8 cellular contexts compared by ENCODE assay signal in the genomic region with DNA sequence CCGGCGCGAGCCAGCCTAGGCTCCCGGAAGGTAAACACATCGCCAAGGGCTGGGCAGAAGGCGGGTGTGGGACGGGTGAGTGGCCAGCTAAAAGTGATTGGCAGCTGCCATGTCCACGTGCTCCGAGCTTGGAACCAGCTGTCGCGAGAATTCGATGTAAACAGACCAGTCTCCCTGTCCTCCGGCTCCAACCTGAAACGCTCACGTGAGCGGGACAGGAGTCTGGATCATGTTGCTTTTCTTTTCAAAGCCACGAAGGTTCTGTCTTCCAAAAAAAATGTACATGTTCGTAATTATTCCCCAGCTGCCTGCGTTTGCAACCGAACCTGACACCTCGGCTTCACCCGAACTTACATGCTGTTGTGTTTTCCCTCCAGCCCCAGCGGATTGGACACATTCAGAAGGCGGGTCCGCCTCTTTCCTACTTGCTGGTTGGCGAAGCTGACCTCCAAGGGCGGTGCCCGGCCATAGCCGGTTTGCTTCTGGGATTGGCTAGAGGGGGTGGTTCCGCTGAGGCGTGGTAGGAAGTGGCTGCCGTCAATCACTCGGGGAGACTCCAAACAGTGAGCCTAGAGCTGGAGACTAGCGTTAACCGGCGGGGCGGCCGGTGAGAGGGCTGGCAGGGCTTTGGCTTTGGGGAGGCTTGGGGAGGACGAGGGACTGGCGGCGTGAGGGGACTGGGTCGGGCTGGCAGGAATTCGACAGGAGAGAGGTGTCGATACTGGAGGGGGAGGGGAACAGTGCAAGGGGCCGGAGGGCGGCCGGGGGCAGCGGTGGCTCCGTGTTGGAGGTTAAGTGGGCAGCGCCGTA. TPM values are rescaled to one million over a fixed set of nuclear protein-coding genes. Genes with fewer than 3 reads are reported as not detected.
DNase-seq lines count a peak whose midpoint lies in the region; ATAC-seq, FAIRE-seq and TF ChIP-seq lines count a peak whose summit lies in the region.

Gene BCAS3 (plus strand): TSS at position 544 of the 810 bp plus-strand sequence.

- H3K9ac ChIP-seq in BLaER1 treated with 17β-estradiol and CSF1 and Interleukin-3, amounts not matched to agents 10 nM and 100 nM, result peak within 1 kb of the TSS; percentile 76 to 91 (median 86)
- H3K9ac ChIP-seq in HepG2 (ENCODE audit: insufficient read depth, low read depth, low read length), result peak within 1 kb of the TSS; percentile 74

- peak; percentile 21; the same call in 1 of the 2 replicates for TF ChIP-seq CTCF in HepG2 (CRISPR knock-in tag; IDR thresholded peaks at IDR 0.05)

- POLR2A ChIA-PET in HepG2 (lab: Yijun Ruan, JAX), result interaction anchor here (0.5 to 2.0 kb wide), 21 partner anchors 9 to 722 kb away, joined by 3 to 21 read pairs (median 3); partner anchors contain the start of genes APPBP2, HEATR6, PPM1D and RNFT1

- TF ChIP-seq RAD21 in HepG2 (CRISPR knock-in tag; IDR thresholded peaks at IDR 0.05), result no peak

- TF ChIP-seq POLR2A in HepG2 (IDR thresholded peaks at IDR 0.05; ENCODE audit: insufficient read depth in 1 of 2, low read depth in 2 of 2, low read length in 2 of 2), result peak; percentile 87 to 94

- under 1% methylated on average over 42 of the region's 51 CpGs for WGBS in HepG2 (ENCODE audit: low lambda C conversion rate)

- peaks cover 0 to 12% (median 5%) of the 10 kb centered on the region in 11 experiments; a peak in 8 of 22 replicates for H3K9me3 ChIP-seq in BLaER1 treated with 17β-estradiol and CSF1 and Interleukin-3, amounts not matched to agents 10 nM and 100 nM (replicated peaks in 1 of 11)
- H3K9me3 ChIP-seq in HepG2 (ENCODE audit: low read length), result no peaks in the 10 kb centered on the region

- H3K27ac ChIP-seq in BLaER1 treated with 17β-estradiol and CSF1 and Interleukin-3, amounts not matched to agents 10 nM and 100 nM, result peak within 1 kb of the TSS; percentile 36 to 78 (median 71)
- H3K27ac ChIP-seq in HepG2 (ENCODE audit: extremely low read length, insufficient read depth, low read length), result peak within 1 kb of the TSS; percentile 56

- peak; percentile 99 for DNase-seq in NCI-H748 (lab: John Stamatoyannopoulos, UW; ENCODE audit: unreplicated experiment)
- DNase-seq in activated CD4-positive, alpha-beta T cell treated with anti-CD3 and anti-CD28 coated beads, Interleukin-2, amount 50 U/mL, for 1 hour, result peak; percentile 94
- peak; percentile 99 for DNase-seq in dermis microvascular lymphatic vessel endothelial cell (ENCODE audit: low read depth in 2 of 2)
- DNase-seq in HepG2 (ENCODE audit: low spot score), result peak; percentile 100
- peak; percentile 94 for DNase-seq in stimulated activated CD4-positive, alpha-beta T cell treated with anti-CD3 and anti-CD28 coated beads, Interleukin-4, amount 100 ng/mL, for 1 hour

- peak within 1 kb of the TSS; percentile 64 to 83 (median 78) for H3K4me3 ChIP-seq in BLaER1 treated with 17β-estradiol and CSF1 and Interleukin-3, amounts not matched to agents 10 nM and 100 nM
- H3K4me3 ChIP-seq in HepG2 (replicated peaks in 1 of 3; ENCODE audit: insufficient read depth in 1 of 3, low read depth in 2 of 3, low read length in 3 of 3), result peak within 1 kb of the TSS; percentile 68 to 77 (median 75)

- peak within 1 kb of the TSS; percentile 85 to 98 (median 94) for H3K4me2 ChIP-seq in BLaER1 treated with 17β-estradiol and CSF1 and Interleukin-3, amounts not matched to agents 10 nM and 100 nM
- peak within 1 kb of the TSS; percentile 99 for H3K4me2 ChIP-seq in HepG2 (ENCODE audit: low read depth, low read length)

- peaks cover 14 to 18% (median 15%) of the 10 kb centered on the region in 10 experiments for H3K4me1 ChIP-seq in BLaER1 treated with 17β-estradiol and CSF1 and Interleukin-3, amounts not matched to agents 10 nM and 100 nM
- peaks cover 7% of the 10 kb centered on the region for H3K4me1 ChIP-seq in HepG2 (ENCODE audit: insufficient read depth, low read length)

- CTCF ChIA-PET in HepG2 (lab: Yijun Ruan, JAX; ENCODE audit: low intra/inter-chr PET ratio, low total read pairs), result no interaction called here

- intact Hi-C loops in HepG2 (cut with micrococcal nuclease; ENCODE audit: unreplicated experiment), result loop anchor here (2.0 kb wide), 1 partner anchor 77 kb away; the partner anchor contains the start of gene PPM1D

- in situ Hi-C loops in HepG2 (cut with HindIII; ENCODE audit: extremely low pct_ligation_motif_present, low pct_unique_long_range_greater_than_20kb), result no loop called here

- 0 out of 4 replicates have a peak, but pooled peaks of 1 of the 2 experiments have one; percentile 44 for TF ChIP-seq EP300 in HepG2 (IDR thresholded peaks at IDR 0.05; ENCODE audit: low read depth in 2 of 2, low read length in 2 of 2)
- peak; percentile 32; the same call in 1 of the 2 replicates for TF ChIP-seq EP300 in HepG2 (CRISPR knock-in tag; IDR thresholded peaks at IDR 0.05; ENCODE audit: borderline replicate concordance)

- ATAC-seq in GM19351 (IDR thresholded peaks at IDR 0.05; ENCODE audit: unreplicated experiment) (peak; percentile 96), HG03521 (IDR thresholded peaks at IDR 0.05; ENCODE audit: unreplicated experiment) (peak; percentile 95), HepG2 (peak; percentile 98)

- H2AFZ ChIP-seq in HepG2 (ENCODE audit: low read length), result peak within 1 kb of the TSS; percentile 99

- peaks cover 0 to 8% (median 0%) of the 10 kb centered on the region in 11 experiments; a peak in 3 of 22 replicates for H3K36me3 ChIP-seq in BLaER1 treated with 17β-estradiol and CSF1 and Interleukin-3, amounts not matched to agents 10 nM and 100 nM
- no peaks in the 10 kb centered on the region for H3K36me3 ChIP-seq in HepG2 (replicated peaks in 1 of 2; ENCODE audit: control insufficient read depth in 1 of 2, insufficient read depth in 2 of 2, low read length in 2 of 2)

- no peaks in the 10 kb centered on the region for H3K27me3 ChIP-seq in BLaER1 treated with 17β-estradiol and CSF1 and Interleukin-3, amounts not matched to agents 10 nM and 100 nM
- H3K27me3 ChIP-seq in HepG2 (ENCODE audit: control insufficient read depth in 1 of 2, insufficient read depth in 2 of 2, low read length in 2 of 2), result no peaks in the 10 kb centered on the region; a peak in 1 of 5 replicates

- H3K79me2 ChIP-seq in HepG2 (ENCODE audit: insufficient read depth, low read length), result no peaks in the 10 kb centered on the region

- no peaks in the 10 kb centered on the region for H4K20me1 ChIP-seq in BLaER1 treated with 17β-estradiol and CSF1 and Interleukin-3, amounts not matched to agents 10 nM and 100 nM
- H4K20me1 ChIP-seq in HepG2 (ENCODE audit: insufficient read depth, low read length), result no peaks in the 10 kb centered on the region

- peak; percentile 98 for FAIRE-seq in HepG2 (lab: Jason Lieb, UNC)

- BruUV-seq in HepG2 (replicated peaks; lab: Mats Ljungman, UMichigan), result no TSS peak

TF ChIP-seq in HepG2, 621 proteins besides CTCF, POLR2A, EP300 and RAD21 (continues in another document):
- TF ChIP-seq TBX2 (CRISPR knock-in tag; IDR thresholded peaks at IDR 0.05; ENCODE audit: borderline replicate concordance), result peak; percentile 87
- TF ChIP-seq CREM (IDR thresholded peaks at IDR 0.05), result peak; percentile 79
- no peak for TF ChIP-seq CREM (CRISPR knock-in tag; IDR thresholded peaks at IDR 0.05)
- TF ChIP-seq ZNF891 (CRISPR knock-in tag; IDR thresholded peaks at IDR 0.05), result peak; percentile 85; the same call in 1 of the 2 replicates
- TF ChIP-seq ZFP91 (CRISPR knock-in tag; IDR thresholded peaks at IDR 0.05; ENCODE audit: borderline replicate concordance), result peak; percentile 76; the same call in 1 of the 2 replicates

RNA-seq across cellular contexts. Expression of gene BCAS3, which starts in this region (rescaled TPM):
- total RNA-seq in dermis microvascular lymphatic vessel endothelial cell (11.3 and 20.4 TPM in 2 replicates), HepG2 (2016; rRNA removed; fragmentation: Illumina TruSeq; extraction: Trizol) (10.7 and 15.8 TPM in 2 replicates)
- total RNA-seq in HepG2 (2016; cell fraction: cytosol; rRNA removed; fragmentation: Illumina TruSeq; extraction: Trizol; ENCODE audit: low read depth), result 11.9 and 13.0 TPM in 2 replicates
- total RNA-seq in HepG2 (2016; cell fraction: insoluble cytoplasmic fraction; rRNA removed; fragmentation: Illumina TruSeq; extraction: Trizol), result 11.0 and 12.0 TPM in 2 replicates
- total RNA-seq in HepG2 (2016; cell fraction: membrane; rRNA removed; fragmentation: Illumina TruSeq; extraction: Trizol), result 7.1 and 7.7 TPM in 2 replicates
- 25.1 and 30.0 TPM in 2 replicates for total RNA-seq in HepG2 (2016; cell fraction: nucleus; rRNA removed; fragmentation: Illumina TruSeq; extraction: Trizol)
- polyA plus RNA-seq in HepG2 (2011; rRNA removed), result 11.2 and 11.4 TPM in 2 replicates
- 9.4 and 12.9 TPM in 2 replicates for polyA plus RNA-seq in HepG2 (2011; cell fraction: cytosol; rRNA removed)
- polyA plus RNA-seq in HepG2 (2011; cell fraction: nucleus; rRNA removed), result 12.5 and 13.3 TPM in 2 replicates
- polyA plus RNA-seq in HepG2 (2012), result 11.9 and 12.7 TPM in 2 replicates
- 1.1 and 1.4 TPM in 2 replicates for polyA plus RNA-seq in HepG2 (2016; cell fraction: cytosol; fragmentation: Illumina TruSeq; extraction: Trizol; ENCODE audit: low read depth)
- polyA plus RNA-seq in HepG2 (2016; cell fraction: insoluble cytoplasmic fraction; fragmentation: Illumina TruSeq; extraction: Trizol; ENCODE audit: low read depth), result 14.1 and 15.6 TPM in 2 replicates
- 2.8 and 3.3 TPM in 2 replicates for polyA plus RNA-seq in HepG2 (2016; cell fraction: membrane; fragmentation: Illumina TruSeq; extraction: Trizol; ENCODE audit: low read depth)
- 5.2 and 5.6 TPM in 2 replicates for polyA plus RNA-seq in HepG2 (2016; cell fraction: nucleus; fragmentation: Illumina TruSeq; extraction: Trizol; ENCODE audit: insufficient read depth, low read depth)
- 109 and 128 TPM in 2 replicates for polyA minus RNA-seq in HepG2 (2011; rRNA and poly(A)+ RNA removed; ENCODE audit: low replicate concordance)
- polyA minus RNA-seq in HepG2 (2011; cell fraction: cytosol; rRNA and poly(A)+ RNA removed), result 16.8 and 32.3 TPM in 2 replicates
- 127 and 156 TPM in 2 replicates for polyA minus RNA-seq in HepG2 (2011; cell fraction: nucleus; rRNA and poly(A)+ RNA removed)

Comparison
In these comparisons a context has a peak if more than half of its experiments do, and no peak if none do; other contexts are left out.
1. Peak in every context shown above with its lines: DNase-seq, ATAC-seq, H3K4me3 ChIP-seq and H3K27ac ChIP-seq.